1 cellular context compared by ENCODE assay signal in the genomic region with DNA sequence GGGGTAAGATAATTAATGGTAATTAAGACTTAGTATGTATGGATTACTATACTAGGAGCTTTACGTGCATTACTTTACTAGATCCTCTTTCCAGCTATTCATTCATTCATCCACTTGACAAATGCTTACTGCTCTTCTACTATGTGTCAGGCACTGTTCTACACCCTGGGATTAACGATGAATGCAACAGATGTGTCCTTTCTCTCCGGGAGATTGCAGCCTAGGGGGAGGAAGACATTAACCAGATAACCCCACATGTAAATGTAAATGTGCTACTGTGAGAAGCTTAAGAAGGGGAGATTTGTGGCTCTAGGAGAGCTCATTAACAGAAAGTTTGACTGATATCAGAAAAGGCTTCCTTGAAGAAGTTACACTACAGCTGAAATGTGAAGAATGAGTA.
TF ChIP-seq lines count a peak whose summit lies in the region.

No MANE protein-coding gene starts in this region.

TF ChIP-seq in WTC11, 78 proteins besides CTCF, POLR2A, EP300 and RAD21 (continued from another document):
- TF ChIP-seq, protein P1, sequence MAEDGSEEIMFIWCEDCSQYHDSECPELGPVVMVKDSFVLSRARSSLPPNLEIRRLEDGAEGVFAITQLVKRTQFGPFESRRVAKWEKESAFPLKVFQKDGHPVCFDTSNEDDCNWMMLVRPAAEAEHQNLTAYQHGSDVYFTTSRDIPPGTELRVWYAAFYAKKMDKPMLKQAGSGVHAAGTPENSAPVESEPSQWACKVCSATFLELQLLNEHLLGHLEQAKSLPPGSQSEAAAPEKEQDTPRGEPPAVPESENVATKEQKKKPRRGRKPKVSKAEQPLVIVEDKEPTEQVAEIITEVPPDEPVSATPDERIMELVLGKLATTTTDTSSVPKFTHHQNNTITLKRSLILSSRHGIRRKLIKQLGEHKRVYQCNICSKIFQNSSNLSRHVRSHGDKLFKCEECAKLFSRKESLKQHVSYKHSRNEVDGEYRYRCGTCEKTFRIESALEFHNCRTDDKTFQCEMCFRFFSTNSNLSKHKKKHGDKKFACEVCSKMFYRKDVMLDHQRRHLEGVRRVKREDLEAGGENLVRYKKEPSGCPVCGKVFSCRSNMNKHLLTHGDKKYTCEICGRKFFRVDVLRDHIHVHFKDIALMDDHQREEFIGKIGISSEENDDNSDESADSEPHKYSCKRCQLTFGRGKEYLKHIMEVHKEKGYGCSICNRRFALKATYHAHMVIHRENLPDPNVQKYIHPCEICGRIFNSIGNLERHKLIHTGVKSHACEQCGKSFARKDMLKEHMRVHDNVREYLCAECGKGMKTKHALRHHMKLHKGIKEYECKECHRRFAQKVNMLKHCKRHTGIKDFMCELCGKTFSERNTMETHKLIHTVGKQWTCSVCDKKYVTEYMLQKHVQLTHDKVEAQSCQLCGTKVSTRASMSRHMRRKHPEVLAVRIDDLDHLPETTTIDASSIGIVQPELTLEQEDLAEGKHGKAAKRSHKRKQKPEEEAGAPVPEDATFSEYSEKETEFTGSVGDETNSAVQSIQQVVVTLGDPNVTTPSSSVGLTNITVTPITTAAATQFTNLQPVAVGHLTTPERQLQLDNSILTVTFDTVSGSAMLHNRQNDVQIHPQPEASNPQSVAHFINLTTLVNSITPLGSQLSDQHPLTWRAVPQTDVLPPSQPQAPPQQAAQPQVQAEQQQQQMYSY (CRISPR knock-in tag; IDR thresholded peaks at IDR 0.05) = no peak
- TF ChIP-seq, protein P2, sequence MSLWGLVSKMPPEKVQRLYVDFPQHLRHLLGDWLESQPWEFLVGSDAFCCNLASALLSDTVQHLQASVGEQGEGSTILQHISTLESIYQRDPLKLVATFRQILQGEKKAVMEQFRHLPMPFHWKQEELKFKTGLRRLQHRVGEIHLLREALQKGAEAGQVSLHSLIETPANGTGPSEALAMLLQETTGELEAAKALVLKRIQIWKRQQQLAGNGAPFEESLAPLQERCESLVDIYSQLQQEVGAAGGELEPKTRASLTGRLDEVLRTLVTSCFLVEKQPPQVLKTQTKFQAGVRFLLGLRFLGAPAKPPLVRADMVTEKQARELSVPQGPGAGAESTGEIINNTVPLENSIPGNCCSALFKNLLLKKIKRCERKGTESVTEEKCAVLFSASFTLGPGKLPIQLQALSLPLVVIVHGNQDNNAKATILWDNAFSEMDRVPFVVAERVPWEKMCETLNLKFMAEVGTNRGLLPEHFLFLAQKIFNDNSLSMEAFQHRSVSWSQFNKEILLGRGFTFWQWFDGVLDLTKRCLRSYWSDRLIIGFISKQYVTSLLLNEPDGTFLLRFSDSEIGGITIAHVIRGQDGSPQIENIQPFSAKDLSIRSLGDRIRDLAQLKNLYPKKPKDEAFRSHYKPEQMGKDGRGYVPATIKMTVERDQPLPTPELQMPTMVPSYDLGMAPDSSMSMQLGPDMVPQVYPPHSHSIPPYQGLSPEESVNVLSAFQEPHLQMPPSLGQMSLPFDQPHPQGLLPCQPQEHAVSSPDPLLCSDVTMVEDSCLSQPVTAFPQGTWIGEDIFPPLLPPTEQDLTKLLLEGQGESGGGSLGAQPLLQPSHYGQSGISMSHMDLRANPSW (CRISPR knock-in tag; conservative IDR thresholded peaks at IDR 0.05; ENCODE audit: low read depth) = no peak
- TF ChIP-seq, protein P3, sequence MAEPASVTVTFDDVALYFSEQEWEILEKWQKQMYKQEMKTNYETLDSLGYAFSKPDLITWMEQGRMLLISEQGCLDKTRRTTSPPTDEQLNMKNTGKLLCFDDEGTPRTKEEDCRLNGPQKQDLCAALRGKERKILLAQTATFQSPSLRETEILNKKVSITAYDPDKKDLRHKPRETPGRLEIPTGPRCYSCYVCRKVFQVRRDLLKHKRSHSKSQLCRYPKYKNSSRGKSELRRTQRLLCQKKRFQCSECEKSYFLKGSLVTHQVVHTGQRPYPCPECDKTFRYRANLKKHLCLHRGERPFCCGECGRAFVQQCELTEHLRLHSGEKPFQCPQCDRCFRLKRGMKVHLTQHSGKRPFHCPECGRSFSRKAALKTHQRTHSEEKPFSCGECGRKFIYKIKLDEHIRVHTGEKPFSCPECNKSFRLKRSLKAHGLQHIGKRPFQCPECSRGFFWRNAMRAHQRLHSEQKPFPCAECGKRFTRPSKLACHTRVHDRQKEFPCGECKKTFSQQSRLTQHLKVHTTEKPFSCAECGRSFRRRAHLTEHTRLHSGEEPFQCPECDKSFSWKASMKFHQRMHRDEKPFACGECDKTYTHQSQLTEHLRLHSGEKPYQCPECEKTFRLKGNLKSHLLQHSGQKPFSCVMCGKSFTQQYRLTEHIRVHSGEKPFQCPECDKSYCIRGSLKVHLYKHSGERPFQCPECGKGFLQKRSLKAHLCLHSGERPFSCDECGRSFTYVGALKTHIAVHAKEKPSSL (CRISPR knock-in tag; conservative IDR thresholded peaks at IDR 0.05) = no peak
- TF ChIP-seq FOXK1 (CRISPR knock-in tag; IDR thresholded peaks at IDR 0.05) (no peak), ZNF416 (CRISPR knock-in tag; IDR thresholded peaks at IDR 0.05) (no peak), CREM (CRISPR knock-in tag; IDR thresholded peaks at IDR 0.05) (no peak), RELA (CRISPR knock-in tag; IDR thresholded peaks at IDR 0.05; ENCODE audit: borderline replicate concordance) (no peak)
- TF ChIP-seq, protein P4, sequence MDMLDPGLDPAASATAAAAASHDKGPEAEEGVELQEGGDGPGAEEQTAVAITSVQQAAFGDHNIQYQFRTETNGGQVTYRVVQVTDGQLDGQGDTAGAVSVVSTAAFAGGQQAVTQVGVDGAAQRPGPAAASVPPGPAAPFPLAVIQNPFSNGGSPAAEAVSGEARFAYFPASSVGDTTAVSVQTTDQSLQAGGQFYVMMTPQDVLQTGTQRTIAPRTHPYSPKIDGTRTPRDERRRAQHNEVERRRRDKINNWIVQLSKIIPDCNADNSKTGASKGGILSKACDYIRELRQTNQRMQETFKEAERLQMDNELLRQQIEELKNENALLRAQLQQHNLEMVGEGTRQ (CRISPR knock-in tag; IDR thresholded peaks at IDR 0.05) = no peak
